ENCODE assay signal across 15 cellular contexts in the genomic region with DNA sequence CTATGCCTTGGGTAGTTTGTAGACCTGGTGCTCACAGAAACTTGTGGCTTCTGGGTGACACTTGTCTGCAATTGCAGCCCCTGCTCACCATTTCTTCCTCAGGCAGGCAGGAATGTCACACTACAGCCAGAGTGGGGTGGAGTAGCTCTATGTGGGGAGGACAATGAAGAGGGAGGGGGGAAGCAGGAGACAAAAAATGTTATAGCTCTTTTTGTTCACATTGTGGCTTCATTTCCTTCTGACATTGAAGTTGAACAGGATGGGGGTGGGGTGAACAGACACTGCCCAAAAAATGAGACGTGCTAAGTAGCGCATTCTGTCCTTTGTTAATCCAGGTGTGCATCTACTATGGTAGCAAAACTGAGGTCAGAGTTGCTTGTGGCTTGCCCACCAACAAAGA. TPM values are rescaled to one million over a fixed set of nuclear protein-coding genes. Genes with fewer than 3 reads are reported as not detected.
DNase-seq lines count a peak whose midpoint lies in the region; ATAC-seq, FAIRE-seq and TF ChIP-seq lines count a peak whose summit lies in the region.
"Had no signal": no experiment of that assay in that cellular context is flagged by ENCODE, and none has a peak within 500 bp of the region (broad histone marks: within the 10 kb centered on the region; RNA-seq: fewer than 3 reads in every experiment).

A gene with protein sequence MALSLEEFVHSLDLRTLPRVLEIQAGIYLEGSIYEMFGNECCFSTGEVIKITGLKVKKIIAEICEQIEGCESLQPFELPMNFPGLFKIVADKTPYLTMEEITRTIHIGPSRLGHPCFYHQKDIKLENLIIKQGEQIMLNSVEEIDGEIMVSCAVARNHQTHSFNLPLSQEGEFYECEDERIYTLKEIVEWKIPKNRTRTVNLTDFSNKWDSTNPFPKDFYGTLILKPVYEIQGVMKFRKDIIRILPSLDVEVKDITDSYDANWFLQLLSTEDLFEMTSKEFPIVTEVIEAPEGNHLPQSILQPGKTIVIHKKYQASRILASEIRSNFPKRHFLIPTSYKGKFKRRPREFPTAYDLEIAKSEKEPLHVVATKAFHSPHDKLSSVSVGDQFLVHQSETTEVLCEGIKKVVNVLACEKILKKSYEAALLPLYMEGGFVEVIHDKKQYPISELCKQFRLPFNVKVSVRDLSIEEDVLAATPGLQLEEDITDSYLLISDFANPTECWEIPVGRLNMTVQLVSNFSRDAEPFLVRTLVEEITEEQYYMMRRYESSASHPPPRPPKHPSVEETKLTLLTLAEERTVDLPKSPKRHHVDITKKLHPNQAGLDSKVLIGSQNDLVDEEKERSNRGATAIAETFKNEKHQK (minus strand): TSS at position 124 of the 400 bp plus-strand sequence. CDS start 126 bp downstream, outside the sequence.

- H3K9me1 ChIP-seq in IMR-90 (ENCODE audit: insufficient read depth, low read length): no peaks in the 10 kb centered on the region

- H3K9me3 ChIP-seq in IMR-90 (ENCODE audit: control insufficient read depth, insufficient read depth, low read length) (no peaks in the 10 kb centered on the region), neuronal stem cell (replicated peaks in 1 of 2; ENCODE audit: control insufficient read depth in 2 of 2, insufficient read depth in 1 of 2, low read depth in 1 of 2, low read length in 2 of 2) (no peaks in the 10 kb centered on the region), psoas muscle (no peaks in the 10 kb centered on the region)
- H3K9me3 ChIP-seq: BE2C, SK-N-SH, vagina had no signal

- TF ChIP-seq RAD21 in IMR-90 (IDR thresholded peaks at IDR 0.05; ENCODE audit: low read length): no peak

- no peaks in the 10 kb centered on the region for H3K79me1 ChIP-seq in IMR-90 (ENCODE audit: low read depth in 1 of 2, low read length in 2 of 2)
- no peaks in the 10 kb centered on the region for H3K79me1 ChIP-seq in neuronal stem cell (ENCODE audit: low read depth, low read length)

- H4K5ac ChIP-seq in IMR-90 (ENCODE audit: low read depth, low read length): no peak within 1 kb of the TSS

- H2AFZ ChIP-seq in IMR-90 (replicated peaks; ENCODE audit: low read length, poor library complexity) (no peak within 1 kb of the TSS), neuronal stem cell (ENCODE audit: low read length) (peak within 1 kb of the TSS; percentile 2)

- H4K91ac ChIP-seq in IMR-90 (ENCODE audit: insufficient read depth, low read depth, low read length): no peak within 1 kb of the TSS
- H4K91ac ChIP-seq in neuronal stem cell (ENCODE audit: low read depth, low read length, poor library complexity): no peak within 1 kb of the TSS

- CTCF ChIA-PET in IMR-90 (lab: Yijun Ruan, JAX): no interaction called here
- CTCF ChIA-PET in activated naive CD4-positive, alpha-beta T cell treated with anti-CD3 and anti-CD28 coated beads, Interleukin-2, amount 10 ng/mL, durations not matched to agents 7 days and 5 days (lab: Charles Lee): interaction anchor here (1.0 to 4.4 kb wide), 10 partner anchors 9 to 71 kb away, joined by 3 to 19 read pairs (median 7); no protein-coding TSS in a partner anchor

- no peak within 1 kb of the TSS for H3K4me3 ChIP-seq in IMR-90 (ENCODE audit: insufficient read depth, low read depth, low read length)
- no peak within 1 kb of the TSS for H3K4me3 ChIP-seq in neuronal stem cell (ENCODE audit: low read length in 2 of 2)
- no peak within 1 kb of the TSS for H3K4me3 ChIP-seq in psoas muscle

- H3K9ac ChIP-seq in IMR-90 (ENCODE audit: low read depth, low read length): no peak within 1 kb of the TSS
- no peak within 1 kb of the TSS for H3K9ac ChIP-seq in neuronal stem cell (ENCODE audit: low read depth, low read length, poor library complexity)
- H3K9ac ChIP-seq: SK-N-SH had no signal

- H3K4me1 ChIP-seq in IMR-90 (ENCODE audit: control insufficient read depth, insufficient read depth, low read length) (no peaks in the 10 kb centered on the region), neuronal stem cell (ENCODE audit: control insufficient read depth in 2 of 2, insufficient read depth in 1 of 2, low read depth in 1 of 2, low read length in 2 of 2) (peaks cover 0 to 5% of the 10 kb centered on the region in 2 donors), psoas muscle (peaks cover 5% of the 10 kb centered on the region)
- H3K4me1 ChIP-seq: vagina had no signal

- H2AK5ac ChIP-seq in IMR-90 (ENCODE audit: low read depth, low read length): no peak within 1 kb of the TSS
- H2AK5ac ChIP-seq in neuronal stem cell (ENCODE audit: low read depth, low read length): no peak within 1 kb of the TSS

- H2AK9ac ChIP-seq in IMR-90 (replicated peaks; ENCODE audit: low read depth, low read length, poor library complexity): peak within 1 kb of the TSS; percentile 50

- DNase-seq in IMR-90 (no peak), neuronal stem cell (ENCODE audit: low spot score) (no peak), GM12891 (ENCODE audit: insufficient read length, low spot score) (no peak), psoas muscle (no peak), posterior cingulate gyrus (no peak)
- DNase-seq in activated CD4-positive, alpha-beta T cell treated with anti-CD3 and anti-CD28 coated beads for 4 hours: peak; percentile 35 to 38
- DNase-seq in activated naive CD4-positive, alpha-beta T cell treated with anti-CD3 and anti-CD28 coated beads, Interleukin-2, amount 10 ng/mL, durations not matched to agents 7 days and 5 days: peak; percentile 74
- DNase-seq: BE2C, NCI-H526 treated with DMSO at 0.1 percent for 48 hours, SK-N-SH had no signal

- H2BK15ac ChIP-seq in IMR-90 (ENCODE audit: low read depth, low read length) (no peak within 1 kb of the TSS), neuronal stem cell (ENCODE audit: low read length) (no peak within 1 kb of the TSS)

- no TSS peak for BruUV-seq in IMR-90 (replicated peaks; lab: Mats Ljungman, UMichigan)

- peak within 1 kb of the TSS; percentile 95 for H3K4me3 Mint-ChIP-seq in activated naive CD4-positive, alpha-beta T cell treated with anti-CD3 and anti-CD28 coated beads, Interleukin-2, amount 10 ng/mL, durations not matched to agents 7 days and 5 days

- in situ Hi-C loops in IMR-90 (cut with MboI; ENCODE audit: low sequenced_read_pairs): no loop called here

- peak within 1 kb of the TSS; percentile 95 for H3K27ac Mint-ChIP-seq in activated naive CD4-positive, alpha-beta T cell treated with anti-CD3 and anti-CD28 coated beads, Interleukin-2, amount 10 ng/mL, durations not matched to agents 7 days and 5 days

- H2BK120ac ChIP-seq in IMR-90 (ENCODE audit: low read depth, low read length) (no peak within 1 kb of the TSS), neuronal stem cell (ENCODE audit: low read depth, low read length) (no peak within 1 kb of the TSS)

- H3K4ac ChIP-seq in IMR-90 (ENCODE audit: low read depth, low read length) (no peak within 1 kb of the TSS), neuronal stem cell (ENCODE audit: low read length) (no peak within 1 kb of the TSS)

- peaks cover 61% of the 10 kb centered on the region for H3K4me1 Mint-ChIP-seq in activated naive CD4-positive, alpha-beta T cell treated with anti-CD3 and anti-CD28 coated beads, Interleukin-2, amount 10 ng/mL, durations not matched to agents 7 days and 5 days

- H3K36me3 ChIP-seq in IMR-90 (ENCODE audit: control insufficient read depth, insufficient read depth, low read length): no peaks in the 10 kb centered on the region
- no peaks in the 10 kb centered on the region for H3K36me3 ChIP-seq in neuronal stem cell (replicated peaks in 1 of 2; ENCODE audit: control insufficient read depth in 2 of 2, insufficient read depth in 2 of 2, low read length in 2 of 2)
- no peaks in the 10 kb centered on the region for H3K36me3 ChIP-seq in psoas muscle (ENCODE audit: insufficient read depth in 1 of 2, low read depth in 1 of 2)
- H3K36me3 ChIP-seq: BE2C, vagina had no signal

- no peak within 1 kb of the TSS for H2BK20ac ChIP-seq in IMR-90 (ENCODE audit: low read depth, low read length)

- ATAC-seq in IMR-90 (ENCODE audit: low read depth): no peak
- no peak for ATAC-seq in GM18505 (IDR thresholded peaks at IDR 0.05; ENCODE audit: unreplicated experiment)
- no peak for ATAC-seq in psoas muscle
- ATAC-seq: sciatic nerve had no signal

- no peak for TF ChIP-seq CTCF in IMR-90 (conservative IDR thresholded peaks at IDR 0.05; ENCODE audit: low read depth, low read length)
- TF ChIP-seq CTCF in psoas muscle (IDR thresholded peaks at IDR 0.05): no peak

- H3K23ac ChIP-seq in IMR-90 (ENCODE audit: low read depth, low read length): no peak within 1 kb of the TSS
- no peak within 1 kb of the TSS for H3K23ac ChIP-seq in neuronal stem cell (ENCODE audit: low read depth, low read length, poor library complexity)

- no peak within 1 kb of the TSS for H2BK12ac ChIP-seq in neuronal stem cell (ENCODE audit: low read length)

- H4K8ac ChIP-seq in IMR-90 (ENCODE audit: low read depth in 2 of 2, low read length in 2 of 2) (no peak within 1 kb of the TSS), neuronal stem cell (ENCODE audit: low read depth, low read length) (no peak within 1 kb of the TSS)

- H3K56ac ChIP-seq in IMR-90 (ENCODE audit: extremely low read depth, insufficient read depth, low read length): no peak within 1 kb of the TSS

- H4K20me1 ChIP-seq in IMR-90 (ENCODE audit: insufficient read depth, low read length): no peaks in the 10 kb centered on the region

- H2BK5ac ChIP-seq in IMR-90 (ENCODE audit: low read depth, low read length, poor library complexity, severe bottlenecking) (no peak within 1 kb of the TSS), neuronal stem cell (ENCODE audit: low read length) (no peak within 1 kb of the TSS)

- intact Hi-C loops in IMR-90 (cut with micrococcal nuclease) (no loop called here), psoas muscle (cut with DNase I) (loop anchor here in 1 of 2 donors (1.0 kb wide), 1 partner anchor 10 kb away; no protein-coding TSS in a partner anchor), posterior cingulate gyrus (cut with DNase I) (no loop called here)

- H3K27me3 ChIP-seq in IMR-90 (ENCODE audit: control insufficient read depth, insufficient read depth, low read length): no peaks in the 10 kb centered on the region
- H3K27me3 ChIP-seq in neuronal stem cell (ENCODE audit: control insufficient read depth in 3 of 3, insufficient read depth in 3 of 3, low read depth in 1 of 3, low read length in 3 of 3): no peaks in the 10 kb centered on the region
- H3K27me3 ChIP-seq in psoas muscle (ENCODE audit: insufficient read depth in 3 of 3, low read length in 2 of 3): no peaks in the 10 kb centered on the region
- H3K27me3 ChIP-seq: BE2C had no signal

- POLR2A ChIA-PET in IMR-90 (lab: Charles Lee; ENCODE audit: unreplicated experiment): interaction anchor here (0.6 kb wide), 1 partner anchor 24 kb away, joined by 3 read pairs; no protein-coding TSS in a partner anchor

- no peak for FAIRE-seq in GM12891 (lab: Jason Lieb, UNC)
- FAIRE-seq: G401.6 had no signal

- H3K27ac ChIP-seq in IMR-90 (ENCODE audit: insufficient read depth, low read length): no peak within 1 kb of the TSS
- no peak within 1 kb of the TSS for H3K27ac ChIP-seq in neuronal stem cell (replicated peaks; ENCODE audit: low read length)
- no peak within 1 kb of the TSS for H3K27ac ChIP-seq in psoas muscle
- H3K27ac ChIP-seq: vagina had no signal

- peaks cover 56% of the 10 kb centered on the region for H3K36me3 Mint-ChIP-seq in activated naive CD4-positive, alpha-beta T cell treated with anti-CD3 and anti-CD28 coated beads, Interleukin-2, amount 10 ng/mL, durations not matched to agents 7 days and 5 days

- dilution Hi-C loops in IMR-90 (cut with HindIII; ENCODE audit: low sequenced_read_pairs, unreplicated experiment): no loop called here

- no peak within 1 kb of the TSS for H3K18ac ChIP-seq in IMR-90 (ENCODE audit: low read depth, low read length)
- no peak within 1 kb of the TSS for H3K18ac ChIP-seq in neuronal stem cell (ENCODE audit: low read length)

- H3K4me2 ChIP-seq in IMR-90 (ENCODE audit: low read depth, low read length): no peak within 1 kb of the TSS
- H3K4me2 ChIP-seq in neuronal stem cell (ENCODE audit: insufficient read depth, low read length, poor library complexity, severe bottlenecking): no peak within 1 kb of the TSS
- H3K4me2 ChIP-seq: SK-N-SH had no signal

- H3K14ac ChIP-seq in IMR-90 (replicated peaks; ENCODE audit: low read depth, low read length) (no peak within 1 kb of the TSS), neuronal stem cell (ENCODE audit: low read length) (no peak within 1 kb of the TSS)

- no peaks in the 10 kb centered on the region for H3K27me3 Mint-ChIP-seq in activated naive CD4-positive, alpha-beta T cell treated with anti-CD3 and anti-CD28 coated beads, Interleukin-2, amount 10 ng/mL, durations not matched to agents 7 days and 5 days

- H3K9me3 Mint-ChIP-seq in activated naive CD4-positive, alpha-beta T cell treated with anti-CD3 and anti-CD28 coated beads, Interleukin-2, amount 10 ng/mL, durations not matched to agents 7 days and 5 days: peaks cover 18% of the 10 kb centered on the region

- TF ChIP-seq POLR2A in IMR-90 (IDR thresholded peaks at IDR 0.05; ENCODE audit: low read depth, low read length) (no peak), GM12891 (IDR thresholded peaks at IDR 0.05; ENCODE audit: low read depth, low read length) (no peak), GM18505 (IDR thresholded peaks at IDR 0.05; ENCODE audit: borderline replicate concordance, extremely low read depth, insufficient read depth, insufficient read length) (no peak)

- WGBS in IMR-90 (ENCODE audit: extremely low coverage in 2 of 2, insufficient read length in 1 of 2), 2 experiments: no CpG with 5 or more reads among the region's 2 CpGs
- WGBS in neuronal stem cell (ENCODE audit: extremely low coverage in 2 of 2, insufficient read length in 2 of 2, insufficient replicate concordance in 1 of 2), 2 donors: no CpG with 5 or more reads among the region's 2 CpGs
- WGBS in psoas muscle, 3 donors: 63 to 92% (median 80%) methylated on average over 2 of the region's 2 CpGs

RNA-seq across cellular contexts. Expression of the gene that starts here (rescaled TPM):
- total RNA-seq in IMR-90 (2012; rRNA removed) (under 0.01 TPM in 1 of 2 replicates, not detected in the other), psoas muscle (under 1 TPM in 3 of 4 donors, not detected in 1; 0.17 to 0.61 (median 0.17) TPM)
- polyA plus RNA-seq in IMR-90 (2012; rRNA removed) (not detected in 2 replicates), psoas muscle (under 1 TPM in 1 of 3 donors, not detected in 2; 0.04 TPM)
- not detected in 2 replicates for polyA plus RNA-seq in IMR-90 (2012; cell fraction: cytosol; rRNA removed)
- polyA plus RNA-seq in IMR-90 (2012; cell fraction: nucleus; rRNA removed; ENCODE audit: low replicate concordance): 0.02 TPM in 1 of 2 replicates, not detected in the other
- not detected for polyA plus RNA-seq in neuronal stem cell (2013, experiment 1 of 2)
- not detected for polyA plus RNA-seq in neuronal stem cell (2013, experiment 2 of 2)
- polyA plus RNA-seq in GM12891 (2012; ENCODE audit: low read depth, missing spikeins): not detected
- total RNA-seq: fibroblast of lung had no signal
- polyA plus RNA-seq: fibroblast of lung, SK-N-SH had no signal

Comparison
In these comparisons a context has a peak if more than half of its experiments do, and no peak if none do; other contexts are left out.
1. DNase-seq: peak in activated CD4-positive, alpha-beta T cell treated with anti-CD3 and anti-CD28 coated beads for 4 hours (2 of 2) and activated naive CD4-positive, alpha-beta T cell treated with anti-CD3 and anti-CD28 coated beads, Interleukin-2, amount 10 ng/mL, durations not matched to agents 7 days and 5 days (single experiment); none in IMR-90 (single experiment), neuronal stem cell (single experiment), GM12891 (single experiment), psoas muscle (0 of 2) and posterior cingulate gyrus (0 of 10).